In the genomic region with DNA sequence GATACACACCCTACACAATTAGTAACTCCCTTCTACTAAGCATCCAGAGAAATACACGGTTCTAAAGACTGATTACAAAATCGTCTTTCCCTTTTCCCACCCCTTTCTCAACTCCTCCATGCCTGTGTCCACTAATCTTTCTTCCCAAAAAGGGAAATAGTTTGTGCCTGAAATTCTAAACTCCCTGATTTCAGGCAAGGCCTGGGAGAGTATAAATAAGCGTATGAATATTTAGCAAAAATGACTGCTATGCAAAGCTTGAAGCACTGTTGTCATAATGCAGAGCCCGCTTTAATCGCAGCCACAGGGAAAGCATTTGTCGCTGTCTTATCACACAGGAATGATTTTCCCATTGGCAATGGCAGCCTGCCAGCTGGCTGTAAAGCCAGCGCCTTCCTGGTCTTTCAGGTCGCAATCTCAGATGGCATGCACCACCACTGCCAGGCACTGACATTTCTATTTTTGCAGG, we compare ENCODE assay signal across 9 cellular contexts.
A peak's percentile ranks its signal among the peaks of the same experiment; 100 is the strongest.
DNase-seq lines count a peak whose midpoint lies in the region; ATAC-seq and TF ChIP-seq lines count a peak whose summit lies in the region.
"Had no signal": no experiment of that assay in that cellular context is flagged by ENCODE, and none has a peak within 500 bp of the region (broad histone marks: within the 10 kb centered on the region; RNA-seq: fewer than 3 reads in every experiment).

No MANE protein-coding gene starts in this region.

- DNase-seq in NCI-H2107 treated with DMSO at 0.1 percent for 48 hours (lab: John Stamatoyannopoulos, UW; ENCODE audit: unreplicated experiment) (peak; percentile 7), NCI-H2107 (lab: John Stamatoyannopoulos, UW) (no peak), left colon (peak; percentile 76 to 87), tibial artery (peak; percentile 46 to 85)
- DNase-seq in activated CD4-positive, alpha-beta T cell treated with anti-CD3 and anti-CD28 coated beads, Interleukin-2, amount 50 U/mL, for 48 hours, result no peak
- DNase-seq: activated T-cell treated with anti-CD3 and anti-CD28 coated beads, Interleukin-2, amount 50 U/mL, for 48 hours had no signal

- no peaks in the 10 kb centered on the region for H3K36me3 Mint-ChIP-seq in brain

- TF ChIP-seq CTCF in brain (conservative IDR thresholded peaks at IDR 0.05) (no peak), tibial artery (IDR thresholded peaks at IDR 0.05) (no peak)

- no peaks in the 10 kb centered on the region for H3K36me3 ChIP-seq in tibial artery

- H3K27ac Mint-ChIP-seq in brain, result peak overlapping the region in 4 of 5 experiments; percentile 23 to 94 (median 62)

- peak overlapping the region; percentile 9 to 25 for H3K4me3 ChIP-seq in tibial artery

- intact Hi-C loops in left colon (cut with DNase I, micrococcal nuclease) (no loop called here), tibial artery (cut with DNase I; ENCODE audit: low total_unique reads) (no loop called here)

- H3K9me3 Mint-ChIP-seq in brain, result peaks cover 2 to 7% (median 3%) of the 10 kb centered on the region in 5 experiments

- H3K9me3 ChIP-seq in tibial artery, result no peaks in the 10 kb centered on the region

- H3K4me3 Mint-ChIP-seq in brain, result peak overlapping the region in 2 of 5 experiments; percentile 11 to 29

- H3K4me1 Mint-ChIP-seq in brain, result peaks cover 25% of the 10 kb centered on the region

- peak; percentile 98 for ATAC-seq in left colon
- ATAC-seq in HG02973 (IDR thresholded peaks at IDR 0.05; ENCODE audit: unreplicated experiment), result no peak
- ATAC-seq in GM18861 (IDR thresholded peaks at IDR 0.05; ENCODE audit: unreplicated experiment), result no peak

- H3K27me3 ChIP-seq in tibial artery, result no peaks in the 10 kb centered on the region

- H3K27ac ChIP-seq in tibial artery, result peak overlapping the region; percentile 84 to 87

- peaks cover 0 to 39% (median 15%) of the 10 kb centered on the region in 4 donors for H3K4me1 ChIP-seq in tibial artery

- H3K27me3 Mint-ChIP-seq in brain, result peaks cover 3% of the 10 kb centered on the region

Comparison
In these comparisons a context has a peak if more than half of its experiments do, and no peak if none do; other contexts are left out.
1. DNase-seq: peak in NCI-H2107 treated with DMSO at 0.1 percent for 48 hours (single experiment), left colon (2 of 2) and tibial artery (2 of 2); none in NCI-H2107 (single experiment) and activated CD4-positive, alpha-beta T cell treated with anti-CD3 and anti-CD28 coated beads, Interleukin-2, amount 50 U/mL, for 48 hours (0 of 2).